8 cellular contexts compared by ENCODE assay signal in the genomic region with DNA sequence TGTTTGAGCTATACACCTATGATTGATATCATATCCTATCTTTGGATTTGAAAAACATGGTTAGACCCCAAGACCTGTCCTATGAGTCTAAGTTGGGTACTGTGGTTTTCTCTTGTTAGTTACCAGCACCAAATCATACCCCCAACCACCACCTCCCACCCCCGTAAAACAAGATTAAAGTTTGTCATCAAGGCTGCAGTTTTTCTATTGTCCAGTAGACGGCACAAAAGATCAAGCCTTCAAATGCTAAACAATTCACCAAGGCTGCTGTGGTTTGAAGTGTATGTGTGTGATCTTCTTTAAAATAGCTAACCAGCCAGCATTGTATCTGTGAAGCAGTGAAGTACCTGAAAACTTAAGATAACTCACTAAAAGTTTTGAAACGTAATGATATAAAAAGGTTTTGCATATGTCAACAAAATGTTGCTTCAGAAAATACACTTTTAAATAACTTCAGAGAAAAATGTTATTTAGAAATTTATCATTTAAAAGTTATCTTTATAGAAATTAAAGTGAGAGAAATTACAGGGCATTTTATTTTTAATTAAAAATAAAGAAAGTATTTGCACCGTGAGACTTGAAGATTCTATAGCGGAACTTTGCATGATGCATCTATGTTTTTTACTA. TPM values are rescaled to one million over a fixed set of nuclear protein-coding genes. Genes with fewer than 3 reads are reported as not detected.
DNase-seq lines count a peak whose midpoint lies in the region; ATAC-seq and TF ChIP-seq lines count a peak whose summit lies in the region.

No MANE protein-coding gene starts in this region.

- no peak overlapping the region for H3K4me3 ChIP-seq in HEK293 (ENCODE audit: low read depth, low read length)
- H3K4me3 ChIP-seq in lung = no peak overlapping the region

- H3K27ac Mint-ChIP-seq in brain = peak overlapping the region in 2 of 5 experiments; percentile 53 to 63

- peaks cover 12% of the 10 kb centered on the region; the same call in 1 of the 2 replicates for H3K4me1 ChIP-seq in HEK293 (ENCODE audit: control insufficient read depth, insufficient read depth, low read length)
- H3K4me1 ChIP-seq in lung (ENCODE audit: control insufficient read depth in 2 of 2, insufficient read depth in 2 of 2, low read length in 2 of 2) = peaks cover 0 to 11% of the 10 kb centered on the region in 2 donors

- H3K9me3 ChIP-seq in HEK293 (ENCODE audit: control insufficient read depth, insufficient read depth, low read depth, low read length) (no peaks in the 10 kb centered on the region), lung (ENCODE audit: control insufficient read depth in 2 of 2, insufficient read depth in 1 of 2, low read length in 1 of 2) (no peaks in the 10 kb centered on the region)

- no peaks in the 10 kb centered on the region for H3K36me3 Mint-ChIP-seq in brain

- POLR2A ChIA-PET in HEK293 (lab: Yijun Ruan, JAX) = no interaction called here

- H3K4me1 Mint-ChIP-seq in brain = peaks cover 62% of the 10 kb centered on the region

- TF ChIP-seq CTCF in HEK293 (tag by site-specific recombination; IDR thresholded peaks at IDR 0.05) (peak; percentile 57; the same call in 1 of the 2 replicates), brain (conservative IDR thresholded peaks at IDR 0.05) (peak; percentile 80 to 88), lung (IDR thresholded peaks at IDR 0.05; ENCODE audit: control extremely low read depth, extremely low read depth) (peak; percentile 69)

- 25 to 31% methylated on average over 5 of the region's 5 CpGs for WGBS in lung, 2 donors

- ATAC-seq in lung (ENCODE audit: insufficient read depth, low FRiP score) (no peak), GM21528 (IDR thresholded peaks at IDR 0.05; ENCODE audit: low FRiP score, unreplicated experiment) (no peak)

- no peak overlapping the region for H3K27ac ChIP-seq in HEK293 (ENCODE audit: extremely low read depth, low read depth, low read length)
- no peak overlapping the region for H3K27ac ChIP-seq in lung (ENCODE audit: low read depth in 1 of 2, low read length in 1 of 2)

- peaks cover 71% of the 10 kb centered on the region for H3K27me3 Mint-ChIP-seq in brain

- no peaks in the 10 kb centered on the region for H3K27me3 ChIP-seq in lung (ENCODE audit: control insufficient read depth, insufficient read depth)

- H3K36me3 ChIP-seq in HEK293 (ENCODE audit: control insufficient read depth in 2 of 2, insufficient read depth in 1 of 2, low read length in 2 of 2) (no peaks in the 10 kb centered on the region), lung (ENCODE audit: control insufficient read depth in 2 of 2, insufficient read depth in 2 of 2, low read length in 2 of 2) (no peaks in the 10 kb centered on the region)

- H3K4me3 Mint-ChIP-seq in brain = peak overlapping the region in 3 of 5 experiments; percentile 12 to 77 (median 58)

- peaks cover 0 to 6% (median 0%) of the 10 kb centered on the region in 5 experiments for H3K9me3 Mint-ChIP-seq in brain

- CTCF ChIA-PET in HEK293 (lab: Yijun Ruan, JAX) = interaction anchor here (0.6 to 2.6 kb wide), 20 partner anchors 13 to 1601 kb away, joined by 3 to 8 read pairs (median 3); no protein-coding TSS in a partner anchor

- peak; percentile 27 for DNase-seq in DMS 273 treated with DMSO at 0.1 percent for 48 hours (lab: John Stamatoyannopoulos, UW)
- peak; percentile 5 to 65 for DNase-seq in NCI-H446 (lab: John Stamatoyannopoulos, UW)
- DNase-seq in lung (ENCODE audit: low spot score) = no peak
- no peak for DNase-seq in central memory CD4-positive, alpha-beta T cell
- DNase-seq in stimulated activated CD4-positive, alpha-beta T cell treated with anti-CD3 and anti-CD28 coated beads, Interleukin-4, amount 100 ng/mL, for 4 hours = no peak

TF ChIP-seq in HEK293, 187 proteins besides CTCF, POLR2A, EP300 and RAD21:
- TF ChIP-seq ZNF664 (tag by site-specific recombination; IDR thresholded peaks at IDR 0.05) (no peak), ZNF660 (tag by site-specific recombination; IDR thresholded peaks at IDR 0.05) (0 out of 2 replicates have a peak, but pooled peaks have one; percentile 52), ZNF654 (tag by site-specific recombination; IDR thresholded peaks at IDR 0.05; ENCODE audit: low read depth) (peak; percentile 77), ZNF548 (tag by site-specific recombination; IDR thresholded peaks at IDR 0.05) (no peak)
- TF ChIP-seq, protein P1, sequence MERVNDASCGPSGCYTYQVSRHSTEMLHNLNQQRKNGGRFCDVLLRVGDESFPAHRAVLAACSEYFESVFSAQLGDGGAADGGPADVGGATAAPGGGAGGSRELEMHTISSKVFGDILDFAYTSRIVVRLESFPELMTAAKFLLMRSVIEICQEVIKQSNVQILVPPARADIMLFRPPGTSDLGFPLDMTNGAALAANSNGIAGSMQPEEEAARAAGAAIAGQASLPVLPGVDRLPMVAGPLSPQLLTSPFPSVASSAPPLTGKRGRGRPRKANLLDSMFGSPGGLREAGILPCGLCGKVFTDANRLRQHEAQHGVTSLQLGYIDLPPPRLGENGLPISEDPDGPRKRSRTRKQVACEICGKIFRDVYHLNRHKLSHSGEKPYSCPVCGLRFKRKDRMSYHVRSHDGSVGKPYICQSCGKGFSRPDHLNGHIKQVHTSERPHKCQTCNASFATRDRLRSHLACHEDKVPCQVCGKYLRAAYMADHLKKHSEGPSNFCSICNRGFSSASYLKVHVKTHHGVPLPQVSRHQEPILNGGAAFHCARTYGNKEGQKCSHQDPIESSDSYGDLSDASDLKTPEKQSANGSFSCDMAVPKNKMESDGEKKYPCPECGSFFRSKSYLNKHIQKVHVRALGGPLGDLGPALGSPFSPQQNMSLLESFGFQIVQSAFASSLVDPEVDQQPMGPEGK (tag by site-specific recombination; IDR thresholded peaks at IDR 0.05) = 0 out of 2 replicates have a peak, but pooled peaks have one; percentile 19
- TF ChIP-seq, protein P2, sequence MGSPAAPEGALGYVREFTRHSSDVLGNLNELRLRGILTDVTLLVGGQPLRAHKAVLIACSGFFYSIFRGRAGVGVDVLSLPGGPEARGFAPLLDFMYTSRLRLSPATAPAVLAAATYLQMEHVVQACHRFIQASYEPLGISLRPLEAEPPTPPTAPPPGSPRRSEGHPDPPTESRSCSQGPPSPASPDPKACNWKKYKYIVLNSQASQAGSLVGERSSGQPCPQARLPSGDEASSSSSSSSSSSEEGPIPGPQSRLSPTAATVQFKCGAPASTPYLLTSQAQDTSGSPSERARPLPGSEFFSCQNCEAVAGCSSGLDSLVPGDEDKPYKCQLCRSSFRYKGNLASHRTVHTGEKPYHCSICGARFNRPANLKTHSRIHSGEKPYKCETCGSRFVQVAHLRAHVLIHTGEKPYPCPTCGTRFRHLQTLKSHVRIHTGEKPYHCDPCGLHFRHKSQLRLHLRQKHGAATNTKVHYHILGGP (tag by site-specific recombination; IDR thresholded peaks at IDR 0.05) = no peak
TF ChIP-seq in HEK293: peak in this region for 3.

RNA-seq across cellular contexts. Expression of a gene that starts 5.8 kb away (rescaled TPM):
- polyA plus RNA-seq in brain (ENCODE audit: insufficient read depth, low read depth, low replicate concordance) (3.5 TPM), lung (10 to 100 TPM in 1 of 2 donors, 1 to 10 TPM in 1; 9.0 to 21.5 TPM)
- 100 to 1,000 TPM in 1 of 2 donors, 10 to 100 TPM in 1; 60.6 to 158 TPM for total RNA-seq in lung

Comparison
In these comparisons a context has a peak if more than half of its experiments do, and no peak if none do; other contexts are left out.
1. DNase-seq: peak in DMS 273 treated with DMSO at 0.1 percent for 48 hours (single experiment) and NCI-H446 (2 of 2); none in lung (single experiment), central memory CD4-positive, alpha-beta T cell (single experiment) and stimulated activated CD4-positive, alpha-beta T cell treated with anti-CD3 and anti-CD28 coated beads, Interleukin-4, amount 100 ng/mL, for 4 hours (0 of 2).
2. Peak in every context shown above with its lines, with median percentiles within 50 percentile points of each other: CTCF ChIP-seq.